6 cellular contexts compared by ENCODE assay signal in the genomic region with DNA sequence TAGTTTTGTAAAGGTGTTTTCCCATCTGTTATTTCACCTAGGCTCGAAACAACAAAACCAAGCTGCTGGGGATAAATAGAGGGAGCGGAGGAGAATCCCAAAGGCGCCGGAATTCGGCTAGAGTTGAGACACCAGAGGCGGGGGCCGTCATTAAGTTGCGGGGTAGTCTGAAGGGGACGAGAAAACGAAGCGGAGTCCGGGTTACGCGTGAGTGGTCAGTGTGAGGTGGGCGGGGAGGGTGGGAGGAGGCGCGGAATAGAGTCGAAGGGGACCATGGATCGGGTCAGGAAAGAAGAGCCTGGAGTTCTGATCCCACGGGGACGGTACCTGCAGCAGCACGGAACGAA. TPM values are rescaled to one million over a fixed set of nuclear protein-coding genes. Genes with fewer than 3 reads are reported as not detected.
DNase-seq lines count a peak whose midpoint lies in the region; ATAC-seq, FAIRE-seq and TF ChIP-seq lines count a peak whose summit lies in the region.

No MANE protein-coding gene starts in this region.

- H4K20me1 ChIP-seq in HCT116 (ENCODE audit: insufficient read depth): no peaks in the 10 kb centered on the region

- TF ChIP-seq RAD21 in HCT116 (IDR thresholded peaks at IDR 0.05; ENCODE audit: low read depth) (no peak), liver (IDR thresholded peaks at IDR 0.05) (no peak)

- peak overlapping the region; percentile 95 for H3K4me3 Mint-ChIP-seq in activated B cell treated with CpG ODN at 0.5 μM for 24 hours

- DNase-seq in HCT116 (ENCODE audit: low read depth, low spot score) (no peak), activated B cell treated with CpG ODN at 0.5 μM for 24 hours (peak; percentile 23), NCI-H526 (lab: John Stamatoyannopoulos, UW) (no peak), frontal cortex (ENCODE audit: low spot score in 2 of 2) (no peak), hypothalamus (lab: John Stamatoyannopoulos, UW) (no peak)

- no peak for FAIRE-seq in frontal cortex (lab: Jason Lieb, UNC)

- under 1% methylated on average over 23 of the region's 23 CpGs for WGBS in liver

- H3K27ac ChIP-seq in HCT116 (ENCODE audit: low read depth, low read length) (peak overlapping the region; percentile 69), liver (ENCODE audit: low read depth in 1 of 2, low read length in 2 of 2) (peak overlapping the region; percentile 81 to 92)

- H3K27me3 Mint-ChIP-seq in activated B cell treated with CpG ODN at 0.5 μM for 24 hours: no peaks in the 10 kb centered on the region

- no peak for TF ChIP-seq CTCF in HCT116 (IDR thresholded peaks at IDR 0.05 in 2 of 3, conservative IDR thresholded peaks at IDR 0.05 in 1 of 3; ENCODE audit: borderline replicate concordance in 1 of 3, insufficient read depth in 1 of 3, low read depth in 2 of 3, low read length in 2 of 3)
- TF ChIP-seq CTCF in activated B cell treated with CpG ODN at 0.5 μM for 24 hours (IDR thresholded peaks at IDR 0.05): no peak
- TF ChIP-seq CTCF in liver (IDR thresholded peaks at IDR 0.05; ENCODE audit: low read depth, low read length, missing input control): no peak

- POLR2A ChIA-PET in HCT116 (lab: Charles Lee): interaction anchor here (1.0 to 1.7 kb wide), 2 partner anchors 10 to 13 kb away, joined by 3 to 4 read pairs; no protein-coding TSS in a partner anchor
- POLR2A ChIA-PET in activated B cell treated with CpG ODN at 0.5 μM for 24 hours (lab: Charles Lee): interaction anchor here (0.6 to 4.1 kb wide), 10 partner anchors 8 to 885 kb away, joined by 3 to 84 read pairs (median 5); partner anchors contain the start of genes DCPS, FAM118B, RPUSD4 and STT3A

- no peaks in the 10 kb centered on the region for H3K9me2 ChIP-seq in HCT116 (ENCODE audit: insufficient read depth)

- RAD21 ChIA-PET in HCT116 (lab: Charles Lee; ENCODE audit: low non-redundant PET in 1 of 2, low total read pairs in 2 of 2, uncharacterized antibody in 2 of 2, unreplicated experiment in 2 of 2): no interaction called here

- H3K36me3 ChIP-seq in HCT116 (ENCODE audit: control insufficient read depth in 1 of 2, insufficient read depth in 2 of 2, low read length in 2 of 2): peaks cover 24 to 40% of the 10 kb centered on the region in 2 experiments
- H3K36me3 ChIP-seq in liver (ENCODE audit: control insufficient read depth in 4 of 4, insufficient read depth in 3 of 4, low read depth in 1 of 4, low read length in 3 of 4): peaks cover 13 to 53% (median 41%) of the 10 kb centered on the region in 4 donors

- peaks cover 33% of the 10 kb centered on the region for H3K4me1 Mint-ChIP-seq in activated B cell treated with CpG ODN at 0.5 μM for 24 hours

- H3K4me3 ChIP-seq in HCT116 (replicated peaks in 1 of 2; ENCODE audit: low read depth in 1 of 2, low read length in 2 of 2) (peak overlapping the region; percentile 95 to 99), liver (ENCODE audit: low read depth in 1 of 3, low read length in 3 of 3) (peak overlapping the region; percentile 67 to 99 (median 77))

- intact Hi-C loops in HCT116 (cut with micrococcal nuclease): loop anchor here (2.0 kb wide), 1 partner anchor 58 kb away; the partner anchor contains the start of genes FAM118B and RPUSD4
- intact Hi-C loops in activated B cell treated with CpG ODN at 0.5 μM for 24 hours (cut with micrococcal nuclease): loop anchor here (1.0 to 10.0 kb wide), 4 partner anchors 366 to 1508 kb away; partner anchors contain the start of genes PUS3, STT3A and TMEM218

- ATAC-seq in HCT116 (peak; percentile 53), activated B cell treated with CpG ODN at 0.5 μM for 24 hours (ENCODE audit: low read depth) (peak; percentile 2)

- CTCF ChIA-PET in HCT116 (lab: Charles Lee) (no interaction called here), activated B cell treated with CpG ODN at 0.5 μM for 24 hours (lab: Charles Lee) (no interaction called here)

- peaks cover 71% of the 10 kb centered on the region for H3K36me3 Mint-ChIP-seq in activated B cell treated with CpG ODN at 0.5 μM for 24 hours (ENCODE audit: low read depth)

- peak overlapping the region; percentile 86 for H3K4me2 ChIP-seq in HCT116 (ENCODE audit: low read length)

- H3K27me3 ChIP-seq in HCT116 (ENCODE audit: insufficient read depth, low read length) (no peaks in the 10 kb centered on the region), liver (ENCODE audit: control insufficient read depth in 4 of 4, insufficient read depth in 4 of 4, low read length in 3 of 4) (no peaks in the 10 kb centered on the region)

- H2AFZ ChIP-seq in HCT116 (ENCODE audit: low read depth, low read length, poor library complexity, severe bottlenecking): no peak overlapping the region

- no peaks in the 10 kb centered on the region for H3K9me3 Mint-ChIP-seq in activated B cell treated with CpG ODN at 0.5 μM for 24 hours

- TF ChIP-seq POLR2A in HCT116 (IDR thresholded peaks at IDR 0.05; ENCODE audit: borderline replicate concordance, extremely low read depth, insufficient read depth, insufficient read length): no peak

- H3K9ac ChIP-seq in HCT116 (ENCODE audit: low read length) (peak overlapping the region; percentile 95), liver (ENCODE audit: low read depth in 1 of 2, low read length in 2 of 2) (peak overlapping the region; percentile 82 to 99)

- H3K9me3 ChIP-seq in HCT116 (ENCODE audit: control insufficient read depth in 1 of 2, insufficient read depth in 1 of 2, low read depth in 1 of 2, low read length in 2 of 2) (no peaks in the 10 kb centered on the region), liver (ENCODE audit: control insufficient read depth in 4 of 4, low read length in 3 of 4) (no peaks in the 10 kb centered on the region)

- H3K27ac Mint-ChIP-seq in activated B cell treated with CpG ODN at 0.5 μM for 24 hours: peak overlapping the region; percentile 95

- H3K4me1 ChIP-seq in HCT116 (ENCODE audit: control insufficient read depth in 1 of 2, insufficient read depth in 2 of 2, low read length in 2 of 2): peaks cover 3 to 20% of the 10 kb centered on the region in 2 experiments; a peak in 2 of 4 replicates
- peaks cover 0 to 27% (median 24%) of the 10 kb centered on the region in 4 donors for H3K4me1 ChIP-seq in liver (ENCODE audit: control insufficient read depth in 4 of 4, insufficient read depth in 4 of 4, low read length in 3 of 4)

- peaks cover 51% of the 10 kb centered on the region for H3K79me2 ChIP-seq in HCT116 (ENCODE audit: insufficient read depth, low read length)

- BruUV-seq in HCT116 (replicated peaks; lab: Mats Ljungman, UMichigan): no TSS peak

TF ChIP-seq in HCT116, 20 proteins besides CTCF, POLR2A, EP300 and RAD21:
- no peak for TF ChIP-seq ELF1 (IDR thresholded peaks at IDR 0.05; ENCODE audit: borderline replicate concordance, low read depth)
TF ChIP-seq in HCT116: peak in this region for 0.

TF ChIP-seq in liver, 16 proteins besides CTCF, POLR2A, EP300 and RAD21 (continues in another document):
- TF ChIP-seq YY1 (IDR thresholded peaks at IDR 0.05) (no peak), ATF3 (IDR thresholded peaks at IDR 0.05) (no peak), REST (IDR thresholded peaks at IDR 0.05) (no peak)

RNA-seq across cellular contexts. Expression of gene SRPRA, which starts 0.4 kb away (rescaled TPM):
- total RNA-seq in HCT116 (2021; ENCODE audit: unreplicated experiment) (74.5 TPM), activated B cell treated with CpG ODN at 0.5 μM for 24 hours (121 and 128 TPM in 2 replicates), liver (100 to 1,000 TPM in 1 of 2 donors, 10 to 100 TPM in 1; 28.7 to 138 TPM), frontal cortex (6.9 TPM)
- 70.9 and 97.5 TPM in 2 replicates for polyA plus RNA-seq in HCT116 (2012)
- 100 to 1,000 TPM in 1 of 2 donors, 10 to 100 TPM in 1; 66.4 to 143 TPM for polyA plus RNA-seq in liver

RNA-seq across cellular contexts. Expression of gene FOXRED1, which starts 0.6 kb away (rescaled TPM):
- total RNA-seq in HCT116 (2021; ENCODE audit: unreplicated experiment): 41.3 TPM
- polyA plus RNA-seq in HCT116 (2012): 30.2 and 33.2 TPM in 2 replicates
- 39.1 and 44.9 TPM in 2 replicates for total RNA-seq in activated B cell treated with CpG ODN at 0.5 μM for 24 hours
- 10 to 100 TPM; 24.0 to 38.9 TPM for total RNA-seq in liver
- 10 to 100 TPM; 29.5 to 30.2 TPM for polyA plus RNA-seq in liver
- total RNA-seq in frontal cortex: 18.3 TPM

RNA-seq across cellular contexts. Expression of gene TIRAP, which starts 14.6 kb away (rescaled TPM):
- total RNA-seq in HCT116 (2021; ENCODE audit: unreplicated experiment): 10.8 TPM
- 8.3 and 9.0 TPM in 2 replicates for polyA plus RNA-seq in HCT116 (2012)
- total RNA-seq in activated B cell treated with CpG ODN at 0.5 μM for 24 hours: 16.6 and 18.3 TPM in 2 replicates
- total RNA-seq in liver: 1 to 10 TPM; 4.4 to 9.5 TPM
- polyA plus RNA-seq in liver: 1 to 10 TPM; 3.9 to 8.5 TPM
- 2.0 TPM for total RNA-seq in frontal cortex

RNA-seq across cellular contexts. Expression of gene DCPS, which starts 35.5 kb away (rescaled TPM):
- total RNA-seq in HCT116 (2021; ENCODE audit: unreplicated experiment) (25.6 TPM), activated B cell treated with CpG ODN at 0.5 μM for 24 hours (37.6 and 39.6 TPM in 2 replicates), liver (10 to 100 TPM in 1 of 2 donors, 1 to 10 TPM in 1; 5.6 to 10.7 TPM), frontal cortex (2.9 TPM)
- 32.0 and 34.0 TPM in 2 replicates for polyA plus RNA-seq in HCT116 (2012)
- polyA plus RNA-seq in liver: 10 to 100 TPM; 27.3 to 61.0 TPM

RNA-seq across cellular contexts. Expression of gene FAM118B, which starts 56.8 kb away (rescaled TPM):
- total RNA-seq in HCT116 (2021; ENCODE audit: unreplicated experiment) (12.8 TPM), activated B cell treated with CpG ODN at 0.5 μM for 24 hours (8.7 and 11.7 TPM in 2 replicates), liver (10 to 100 TPM in 1 of 2 donors, 1 to 10 TPM in 1; 6.5 to 12.0 TPM), frontal cortex (20.0 TPM)
- 6.2 and 8.2 TPM in 2 replicates for polyA plus RNA-seq in HCT116 (2012)
- polyA plus RNA-seq in liver: 1 to 10 TPM; 3.7 to 6.6 TPM
